In the genomic region with DNA sequence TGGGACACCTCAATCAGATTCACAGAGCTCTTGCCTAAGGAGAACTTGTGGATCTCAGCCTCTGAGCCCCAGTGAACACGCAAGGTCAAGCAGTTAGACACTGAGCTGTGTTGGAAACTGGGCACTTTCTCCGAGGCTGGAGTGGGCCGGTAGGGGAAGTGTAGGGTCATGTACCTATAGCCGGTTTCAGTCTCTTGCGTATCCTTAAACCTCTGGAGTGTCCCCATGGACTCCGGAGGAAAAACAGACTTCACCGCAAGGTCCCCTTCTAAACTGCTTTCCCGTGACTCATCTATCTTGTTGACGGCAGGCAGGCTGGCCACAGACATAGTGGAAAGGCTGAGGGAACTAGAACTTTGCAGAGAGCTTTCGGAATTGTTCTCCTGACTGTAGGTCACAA, we compare ENCODE assay signal across 22 cellular contexts. TPM values are rescaled to one million over a fixed set of nuclear protein-coding genes. Genes with fewer than 3 reads are reported as not detected.
"Had no signal": no experiment of that assay in that cellular context is flagged by ENCODE, and none has a peak within 500 bp of the region (broad histone marks: within the 10 kb centered on the region; RNA-seq: fewer than 3 reads in every experiment).

No MANE protein-coding gene starts in this region.

- ATAC-seq: gastroesophageal sphincter; left lobe of liver; naive thymus-derived CD8-positive, alpha-beta T cell had no signal

- H3K27ac ChIP-seq: cardiac muscle cell, epithelial cell of prostate, gastroesophageal sphincter, right atrium auricular region, spleen, thoracic aorta had no signal

- DNase-seq: activated CD4-positive, alpha-beta T cell treated with anti-CD3 and anti-CD28 coated beads for 1 hour; activated CD4-positive, alpha-beta T cell treated with anti-CD3 and anti-CD28 coated beads, Interleukin-2, amount 50 U/mL, for 4 hours; activated CD8-positive, alpha-beta memory T cell treated with anti-CD3 and anti-CD28 coated beads for 24 hours; activated CD8-positive, alpha-beta memory T cell treated with anti-CD3 and anti-CD28 coated beads, Interleukin-2, amount 50 U/mL, for 4 hours; activated naive CD4-positive, alpha-beta T cell; activated naive CD8-positive, alpha-beta T cell treated with anti-CD3 and anti-CD28 coated beads for 36 hours; activated T-cell treated with anti-CD3 and anti-CD28 coated beads, Interleukin-2, amount 50 U/mL, for 24 hours; amniotic stem cell; head of caudate nucleus; kidney; spleen; stimulated activated CD4-positive, alpha-beta T cell treated with anti-CD3 and anti-CD28 coated beads, Interleukin-4, amount 100 ng/mL, for 1 hour; stimulated activated naive CD4-positive, alpha-beta T cell had no signal

- H3K4me3 ChIP-seq: cardiac muscle cell, gastroesophageal sphincter, lung, right atrium auricular region, spleen, thoracic aorta had no signal

- H3K27me3 ChIP-seq: cardiac muscle cell, gastroesophageal sphincter, right atrium auricular region, spleen had no signal

- H3K36me3 ChIP-seq: cardiac muscle cell had no signal

RNA-seq across cellular contexts. Expression of gene PDE4C, which starts 36.7 kb away (rescaled TPM):
- total RNA-seq: activated naive CD8-positive, alpha-beta T cell treated with anti-CD3 and anti-CD28 coated beads for 36 hours; naive thymus-derived CD8-positive, alpha-beta T cell; T-helper 2 cell treated with Interferon-gamma antibody and Interleukin-4, amounts not matched to agents 100 ng/mL and 5 ng/mL, for 36 hours had no signal
